1 cellular context compared by ENCODE assay signal in genomic region chr16:77236063-77236511, GRCh38.
TF ChIP-seq lines count a peak whose summit lies in the region.

No MANE protein-coding gene starts in this region.

TF ChIP-seq in HepG2, 621 proteins besides CTCF, POLR2A, EP300 and RAD21 (continued from another document and continues in another):
- TF ChIP-seq, protein P1, sequence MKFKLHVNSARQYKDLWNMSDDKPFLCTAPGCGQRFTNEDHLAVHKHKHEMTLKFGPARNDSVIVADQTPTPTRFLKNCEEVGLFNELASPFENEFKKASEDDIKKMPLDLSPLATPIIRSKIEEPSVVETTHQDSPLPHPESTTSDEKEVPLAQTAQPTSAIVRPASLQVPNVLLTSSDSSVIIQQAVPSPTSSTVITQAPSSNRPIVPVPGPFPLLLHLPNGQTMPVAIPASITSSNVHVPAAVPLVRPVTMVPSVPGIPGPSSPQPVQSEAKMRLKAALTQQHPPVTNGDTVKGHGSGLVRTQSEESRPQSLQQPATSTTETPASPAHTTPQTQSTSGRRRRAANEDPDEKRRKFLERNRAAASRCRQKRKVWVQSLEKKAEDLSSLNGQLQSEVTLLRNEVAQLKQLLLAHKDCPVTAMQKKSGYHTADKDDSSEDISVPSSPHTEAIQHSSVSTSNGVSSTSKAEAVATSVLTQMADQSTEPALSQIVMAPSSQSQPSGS (CRISPR knock-in tag; IDR thresholded peaks at IDR 0.05) = peak; percentile 77
- TF ChIP-seq TMF1 (CRISPR knock-in tag; IDR thresholded peaks at IDR 0.05; ENCODE audit: low read depth) (no peak), ZBTB37 (CRISPR knock-in tag; IDR thresholded peaks at IDR 0.05) (no peak), MBD4 (IDR thresholded peaks at IDR 0.05; ENCODE audit: borderline replicate concordance, low read length) (no peak), KAT8 (CRISPR knock-in tag; IDR thresholded peaks at IDR 0.05) (peak; percentile 60; the same call in 1 of the 2 replicates), TAF15 (IDR thresholded peaks at IDR 0.05; ENCODE audit: low read depth, low read length, poor library complexity, severe bottlenecking) (no peak), ZNF160 (CRISPR knock-in tag; IDR thresholded peaks at IDR 0.05) (no peak), MLXIP (CRISPR knock-in tag; IDR thresholded peaks at IDR 0.05; ENCODE audit: borderline replicate concordance) (no peak), ASH2L (IDR thresholded peaks at IDR 0.05; ENCODE audit: insufficient read length, low read depth, low read length) (no peak), HOXA5 (CRISPR knock-in tag; IDR thresholded peaks at IDR 0.05) (0 out of 2 replicates have a peak, but pooled peaks have one; percentile 78), KDM2A (CRISPR knock-in tag; IDR thresholded peaks at IDR 0.05; ENCODE audit: borderline replicate concordance, low read depth) (peak; percentile 98), SMAD1 (CRISPR knock-in tag; IDR thresholded peaks at IDR 0.05; ENCODE audit: borderline replicate concordance, low read depth) (peak; percentile 61; the same call in 1 of the 2 replicates), SMARCC2 (IDR thresholded peaks at IDR 0.05) (no peak), PITX1 (CRISPR knock-in tag; IDR thresholded peaks at IDR 0.05) (peak; percentile 59; the same call in 1 of the 2 replicates), NCOA2 (CRISPR knock-in tag; IDR thresholded peaks at IDR 0.05) (no peak), KLF11 (CRISPR knock-in tag; IDR thresholded peaks at IDR 0.05) (0 out of 2 replicates have a peak, but pooled peaks have one; percentile 42), ZNF766 (CRISPR knock-in tag; IDR thresholded peaks at IDR 0.05; ENCODE audit: borderline replicate concordance) (peak; percentile 73; the same call in 1 of the 2 replicates), ZBTB42 (CRISPR knock-in tag; IDR thresholded peaks at IDR 0.05) (no peak), ARNTL (CRISPR knock-in tag; IDR thresholded peaks at IDR 0.05) (no peak), KMT2A (CRISPR knock-in tag; IDR thresholded peaks at IDR 0.05) (no peak), ZNF275 (CRISPR knock-in tag; IDR thresholded peaks at IDR 0.05; ENCODE audit: borderline replicate concordance) (no peak), ESRRA (CRISPR knock-in tag; IDR thresholded peaks at IDR 0.05; ENCODE audit: low read depth) (no peak), ZBTB3 (CRISPR knock-in tag; IDR thresholded peaks at IDR 0.05; ENCODE audit: borderline replicate concordance, low read depth) (no peak), ZNF335 (CRISPR knock-in tag; IDR thresholded peaks at IDR 0.05) (peak; percentile 65; the same call in 1 of the 2 replicates), ZNF564 (CRISPR knock-in tag; IDR thresholded peaks at IDR 0.05) (no peak), AHR (CRISPR knock-in tag; IDR thresholded peaks at IDR 0.05) (peak; percentile 85; the same call in 1 of the 2 replicates), ZC3H13 (CRISPR knock-in tag; IDR thresholded peaks at IDR 0.05) (no peak), HNRNPK (IDR thresholded peaks at IDR 0.05; ENCODE audit: low read depth, low read length, poor library complexity, severe bottlenecking) (no peak), ZNF775 (CRISPR knock-in tag; IDR thresholded peaks at IDR 0.05; ENCODE audit: borderline replicate concordance) (no peak), ZNF263 (CRISPR knock-in tag; IDR thresholded peaks at IDR 0.05) (no peak), ZBTB20 (CRISPR knock-in tag; IDR thresholded peaks at IDR 0.05; ENCODE audit: borderline replicate concordance, low read depth) (0 out of 2 replicates have a peak, but pooled peaks have one; percentile 42), ELF1 (CRISPR knock-in tag; IDR thresholded peaks at IDR 0.05) (0 out of 2 replicates have a peak, but pooled peaks have one; percentile 23), KDM5A (IDR thresholded peaks at IDR 0.05; ENCODE audit: borderline replicate concordance, low read length) (no peak), TARDBP (CRISPR knock-in tag; IDR thresholded peaks at IDR 0.05) (peak; percentile 80), SMAD9 (CRISPR knock-in tag; IDR thresholded peaks at IDR 0.05) (no peak), THAP9 (CRISPR knock-in tag; IDR thresholded peaks at IDR 0.05; ENCODE audit: borderline replicate concordance) (peak; percentile 73; the same call in 1 of the 2 replicates), RORA (CRISPR knock-in tag; IDR thresholded peaks at IDR 0.05) (no peak), ZNF207 (IDR thresholded peaks at IDR 0.05; ENCODE audit: borderline replicate concordance) (no peak), ZNF552 (CRISPR knock-in tag; IDR thresholded peaks at IDR 0.05; ENCODE audit: borderline replicate concordance) (no peak), ELF3 (CRISPR knock-in tag; IDR thresholded peaks at IDR 0.05) (0 out of 2 replicates have a peak, but pooled peaks have one; percentile 34), CENPT (CRISPR knock-in tag; IDR thresholded peaks at IDR 0.05; ENCODE audit: low read depth) (no peak), MIER2 (CRISPR knock-in tag; IDR thresholded peaks at IDR 0.05) (peak; percentile 69; the same call in 1 of the 2 replicates), TCF12 (IDR thresholded peaks at IDR 0.05) (no peak), TCF12 (CRISPR knock-in tag; IDR thresholded peaks at IDR 0.05) (no peak), ZNF563 (CRISPR knock-in tag; IDR thresholded peaks at IDR 0.05) (no peak), SRY (CRISPR knock-in tag; IDR thresholded peaks at IDR 0.05) (no peak), EEA1 (CRISPR knock-in tag; IDR thresholded peaks at IDR 0.05; ENCODE audit: borderline replicate concordance) (no peak), FOXA3 (CRISPR knock-in tag; IDR thresholded peaks at IDR 0.05) (peak; percentile 66), NFATC3 (CRISPR knock-in tag; IDR thresholded peaks at IDR 0.05) (no peak), HES4 (CRISPR knock-in tag; IDR thresholded peaks at IDR 0.05; ENCODE audit: borderline replicate concordance) (no peak), ZNF232 (CRISPR knock-in tag; IDR thresholded peaks at IDR 0.05; ENCODE audit: borderline replicate concordance) (peak; percentile 80; the same call in 1 of the 2 replicates), ZNF101 (CRISPR knock-in tag; IDR thresholded peaks at IDR 0.05; ENCODE audit: borderline replicate concordance, low read depth) (no peak)
- TF ChIP-seq, protein P2, sequence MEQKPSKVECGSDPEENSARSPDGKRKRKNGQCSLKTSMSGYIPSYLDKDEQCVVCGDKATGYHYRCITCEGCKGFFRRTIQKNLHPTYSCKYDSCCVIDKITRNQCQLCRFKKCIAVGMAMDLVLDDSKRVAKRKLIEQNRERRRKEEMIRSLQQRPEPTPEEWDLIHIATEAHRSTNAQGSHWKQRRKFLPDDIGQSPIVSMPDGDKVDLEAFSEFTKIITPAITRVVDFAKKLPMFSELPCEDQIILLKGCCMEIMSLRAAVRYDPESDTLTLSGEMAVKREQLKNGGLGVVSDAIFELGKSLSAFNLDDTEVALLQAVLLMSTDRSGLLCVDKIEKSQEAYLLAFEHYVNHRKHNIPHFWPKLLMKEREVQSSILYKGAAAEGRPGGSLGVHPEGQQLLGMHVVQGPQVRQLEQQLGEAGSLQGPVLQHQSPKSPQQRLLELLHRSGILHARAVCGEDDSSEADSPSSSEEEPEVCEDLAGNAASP (CRISPR knock-in tag; IDR thresholded peaks at IDR 0.05; ENCODE audit: borderline replicate concordance) = peak; percentile 69
- TF ChIP-seq, protein P3, sequence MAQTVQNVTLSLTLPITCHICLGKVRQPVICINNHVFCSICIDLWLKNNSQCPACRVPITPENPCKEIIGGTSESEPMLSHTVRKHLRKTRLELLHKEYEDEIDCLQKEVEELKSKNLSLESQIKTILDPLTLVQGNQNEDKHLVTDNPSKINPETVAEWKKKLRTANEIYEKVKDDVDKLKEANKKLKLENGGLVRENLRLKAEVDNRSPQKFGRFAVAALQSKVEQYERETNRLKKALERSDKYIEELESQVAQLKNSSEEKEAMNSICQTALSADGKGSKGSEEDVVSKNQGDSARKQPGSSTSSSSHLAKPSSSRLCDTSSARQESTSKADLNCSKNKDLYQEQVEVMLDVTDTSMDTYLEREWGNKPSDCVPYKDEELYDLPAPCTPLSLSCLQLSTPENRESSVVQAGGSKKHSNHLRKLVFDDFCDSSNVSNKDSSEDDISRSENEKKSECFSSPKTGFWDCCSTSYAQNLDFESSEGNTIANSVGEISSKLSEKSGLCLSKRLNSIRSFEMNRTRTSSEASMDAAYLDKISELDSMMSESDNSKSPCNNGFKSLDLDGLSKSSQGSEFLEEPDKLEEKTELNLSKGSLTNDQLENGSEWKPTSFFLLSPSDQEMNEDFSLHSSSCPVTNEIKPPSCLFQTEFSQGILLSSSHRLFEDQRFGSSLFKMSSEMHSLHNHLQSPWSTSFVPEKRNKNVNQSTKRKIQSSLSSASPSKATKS (CRISPR knock-in tag; IDR thresholded peaks at IDR 0.05) = no peak
- TF ChIP-seq, protein P4, sequence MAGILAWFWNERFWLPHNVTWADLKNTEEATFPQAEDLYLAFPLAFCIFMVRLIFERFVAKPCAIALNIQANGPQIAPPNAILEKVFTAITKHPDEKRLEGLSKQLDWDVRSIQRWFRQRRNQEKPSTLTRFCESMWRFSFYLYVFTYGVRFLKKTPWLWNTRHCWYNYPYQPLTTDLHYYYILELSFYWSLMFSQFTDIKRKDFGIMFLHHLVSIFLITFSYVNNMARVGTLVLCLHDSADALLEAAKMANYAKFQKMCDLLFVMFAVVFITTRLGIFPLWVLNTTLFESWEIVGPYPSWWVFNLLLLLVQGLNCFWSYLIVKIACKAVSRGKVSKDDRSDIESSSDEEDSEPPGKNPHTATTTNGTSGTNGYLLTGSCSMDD (CRISPR knock-in tag; IDR thresholded peaks at IDR 0.05) = no peak
- TF ChIP-seq, protein P5, sequence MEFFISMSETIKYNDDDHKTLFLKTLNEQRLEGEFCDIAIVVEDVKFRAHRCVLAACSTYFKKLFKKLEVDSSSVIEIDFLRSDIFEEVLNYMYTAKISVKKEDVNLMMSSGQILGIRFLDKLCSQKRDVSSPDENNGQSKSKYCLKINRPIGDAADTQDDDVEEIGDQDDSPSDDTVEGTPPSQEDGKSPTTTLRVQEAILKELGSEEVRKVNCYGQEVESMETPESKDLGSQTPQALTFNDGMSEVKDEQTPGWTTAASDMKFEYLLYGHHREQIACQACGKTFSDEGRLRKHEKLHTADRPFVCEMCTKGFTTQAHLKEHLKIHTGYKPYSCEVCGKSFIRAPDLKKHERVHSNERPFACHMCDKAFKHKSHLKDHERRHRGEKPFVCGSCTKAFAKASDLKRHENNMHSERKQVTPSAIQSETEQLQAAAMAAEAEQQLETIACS (CRISPR knock-in tag; IDR thresholded peaks at IDR 0.05) = no peak
